Comparison of ENCODE assay signal across 9 cellular contexts in the genomic region with DNA sequence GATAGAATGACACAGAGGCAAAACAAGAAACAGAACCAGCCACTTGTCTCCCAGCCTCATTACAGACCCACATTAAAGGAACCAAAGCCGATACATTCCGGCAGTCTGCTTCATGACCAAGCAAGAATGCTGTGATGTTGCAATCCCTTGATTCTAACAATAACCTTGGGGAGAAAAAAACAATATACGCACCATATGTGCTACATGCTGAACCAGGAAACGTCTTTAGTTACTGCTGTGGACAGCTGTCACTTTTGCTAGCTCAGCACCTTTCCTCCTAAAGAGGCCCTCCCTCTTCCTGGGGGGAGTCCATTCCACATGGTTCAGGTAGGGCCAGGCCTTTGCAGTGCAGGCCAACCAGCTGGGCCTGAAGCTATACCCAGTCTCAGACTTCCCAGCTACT.
DNase-seq lines count a peak whose midpoint lies in the region; ATAC-seq, FAIRE-seq and TF ChIP-seq lines count a peak whose summit lies in the region.
"Had no signal": no experiment of that assay in that cellular context is flagged by ENCODE, and none has a peak within 500 bp of the region (broad histone marks: within the 10 kb centered on the region; RNA-seq: fewer than 3 reads in every experiment).

No MANE protein-coding gene starts in this region.

- in situ Hi-C loops in GM12878 (cut with MboI), result no loop called here

- H3K79me2 ChIP-seq in GM12878 (ENCODE audit: control insufficient read depth, insufficient read depth, low read length), result no peaks in the 10 kb centered on the region

- H2AFZ ChIP-seq in GM12878 (ENCODE audit: control insufficient read depth, low read depth, low read length), result no peak overlapping the region

- RAD21 ChIA-PET in GM12878 (lab: Charles Lee; ENCODE audit: unreplicated experiment), result no interaction called here

- DNase-seq in GM12878 (ENCODE audit: low read depth, low spot score) (no peak), iPS-NIHi11 (ENCODE audit: low spot score) (peak; percentile 19), substantia nigra (lab: John Stamatoyannopoulos, UW) (peak in 15 of 49 donors; percentile 14 to 52 (median 28)), T-helper 9 cell (no peak), NCI-H2081 treated with DMSO at 0.1 percent for 48 hours (lab: John Stamatoyannopoulos, UW) (no peak)
- DNase-seq: activated B cell treated with CpG ODN at 0.5 μM for 24 hours had no signal

- no peak overlapping the region for H3K4me3 ChIP-seq in GM12878

- H3K27ac ChIP-seq in GM12878 (ENCODE audit: control insufficient read depth, insufficient read depth) (no peak overlapping the region), substantia nigra (ENCODE audit: low read depth, low read length, poor library complexity, severe bottlenecking) (peak overlapping the region; percentile 35)

- no peaks in the 10 kb centered on the region for H3K27me3 ChIP-seq in GM12878 (replicated peaks in 1 of 2; ENCODE audit: control insufficient read depth in 2 of 2, insufficient read depth in 2 of 2, low read length in 1 of 2)

- no peak for TF ChIP-seq POLR2A in GM12878 (IDR thresholded peaks at IDR 0.05; ENCODE audit: low read depth, low read length)

- no peak overlapping the region for H3K9ac ChIP-seq in GM12878 (ENCODE audit: control insufficient read depth, insufficient read depth, low read length)

- SMC1A ChIA-PET in GM12878 (lab: Charles Lee; ENCODE audit: uncharacterized antibody, unreplicated experiment), result interaction anchor here (1.0 kb wide), 1 partner anchor 27 kb away, joined by 3 read pairs; no protein-coding TSS in a partner anchor

- H3K4me1 ChIP-seq in GM12878 (ENCODE audit: control insufficient read depth, insufficient read depth, low read length), result no peaks in the 10 kb centered on the region

- ATAC-seq in GM12878, result no peak
- ATAC-seq in HG03139 (IDR thresholded peaks at IDR 0.05; ENCODE audit: unreplicated experiment), result no peak
- ATAC-seq in HG03571 (IDR thresholded peaks at IDR 0.05; ENCODE audit: unreplicated experiment), result no peak

- peaks cover 3% of the 10 kb centered on the region for H3K9me3 ChIP-seq in GM12878 (replicated peaks; ENCODE audit: control insufficient read depth, insufficient read depth, low read length)

- TF ChIP-seq CTCF in GM12878 (IDR thresholded peaks at IDR 0.05 in 2 of 3, conservative IDR thresholded peaks at IDR 0.05 in 1 of 3; ENCODE audit: control insufficient read depth in 2 of 3, extremely low read depth in 1 of 3, insufficient read depth in 1 of 3, low read depth in 3 of 3, low read length in 3 of 3), result no peak

- H4K20me1 ChIP-seq in GM12878 (ENCODE audit: control insufficient read depth, insufficient read depth), result no peaks in the 10 kb centered on the region

- WGBS in GM12878 (ENCODE audit: insufficient coverage, insufficient replicate concordance, low lambda C conversion rate, missing lambda C conversion rate), result 51% methylated on average over 4 of the region's 4 CpGs

- POLR2A ChIA-PET in GM12878 (lab: Charles Lee), result no interaction called here

- TF ChIP-seq EP300 in Ishikawa (IDR thresholded peaks at IDR 0.05; ENCODE audit: borderline replicate concordance) (no peak), GM12878 (IDR thresholded peaks at IDR 0.05; ENCODE audit: borderline replicate concordance in 1 of 2, control insufficient read depth in 1 of 2, low read depth in 2 of 2, low read length in 2 of 2) (no peak)

- peak; percentile 18 for FAIRE-seq in GM12878 (lab: Jason Lieb, UNC)

- intact Hi-C loops in GM12878 (cut with micrococcal nuclease; ENCODE audit: unreplicated experiment), result loop anchor here (5.0 kb wide), 1 partner anchor 41 kb away; no protein-coding TSS in a partner anchor

- CTCF ChIA-PET in GM12878 (lab: Yijun Ruan, JAX), result interaction anchor here (1.2 kb wide), 1 partner anchor 353 kb away, joined by 3 read pairs; no protein-coding TSS in a partner anchor

- H3K36me3 ChIP-seq in GM12878 (ENCODE audit: control insufficient read depth in 2 of 2, insufficient read depth in 2 of 2, low read length in 1 of 2), result no peaks in the 10 kb centered on the region

- TF ChIP-seq RAD21 in Ishikawa (IDR thresholded peaks at IDR 0.05; ENCODE audit: low read depth), result no peak
- TF ChIP-seq RAD21 in GM12878 (IDR thresholded peaks at IDR 0.05; ENCODE audit: insufficient read depth, low read depth, low read length), result no peak

- no TSS peak for BruUV-seq in GM12878 (replicated peaks; lab: Mats Ljungman, UMichigan)

- no peak overlapping the region for H3K4me2 ChIP-seq in GM12878 (ENCODE audit: control insufficient read depth, insufficient read depth)

TF ChIP-seq in Ishikawa, 13 proteins besides CTCF, POLR2A, EP300 and RAD21 (continues in another document):
- TF ChIP-seq, protein P1, sequence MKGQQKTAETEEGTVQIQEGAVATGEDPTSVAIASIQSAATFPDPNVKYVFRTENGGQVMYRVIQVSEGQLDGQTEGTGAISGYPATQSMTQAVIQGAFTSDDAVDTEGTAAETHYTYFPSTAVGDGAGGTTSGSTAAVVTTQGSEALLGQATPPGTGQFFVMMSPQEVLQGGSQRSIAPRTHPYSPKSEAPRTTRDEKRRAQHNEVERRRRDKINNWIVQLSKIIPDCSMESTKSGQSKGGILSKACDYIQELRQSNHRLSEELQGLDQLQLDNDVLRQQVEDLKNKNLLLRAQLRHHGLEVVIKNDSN (IDR thresholded peaks at IDR 0.05), result no peak
- TF ChIP-seq CREB1 (IDR thresholded peaks at IDR 0.05; ENCODE audit: low read depth) (no peak), EGR1 (IDR thresholded peaks at IDR 0.05) (no peak), TEAD4 (IDR thresholded peaks at IDR 0.05) (peak; percentile 58), ZBTB7A (IDR thresholded peaks at IDR 0.05; ENCODE audit: low read depth) (no peak), NFIC (IDR thresholded peaks at IDR 0.05) (no peak), TAF1 (IDR thresholded peaks at IDR 0.05; ENCODE audit: low read depth) (no peak), CEBPB (IDR thresholded peaks at IDR 0.05) (peak; percentile 96)

TF ChIP-seq in GM12878, 131 proteins besides CTCF, POLR2A, EP300 and RAD21:
- TF ChIP-seq SP1 (IDR thresholded peaks at IDR 0.05; ENCODE audit: low read depth, low read length) (no peak), IKZF1 (conservative IDR thresholded peaks at IDR 0.05) (no peak), CHD2 (IDR thresholded peaks at IDR 0.05; ENCODE audit: borderline replicate concordance, low read depth, low read length) (no peak), STAT3 (IDR thresholded peaks at IDR 0.05; ENCODE audit: low read depth, low read length) (no peak), GABPA (IDR thresholded peaks at IDR 0.05; ENCODE audit: low read depth) (no peak), POLR2AphosphoS2 (IDR thresholded peaks at IDR 0.05; ENCODE audit: low read depth, low read length) (no peak), PML (IDR thresholded peaks at IDR 0.05; ENCODE audit: low read length) (no peak), SMAD5 (IDR thresholded peaks at IDR 0.05; ENCODE audit: low read depth) (no peak), MEF2B (IDR thresholded peaks at IDR 0.05; ENCODE audit: partially characterized antibody, poor library complexity, severe bottlenecking) (no peak), PAX5 (IDR thresholded peaks at IDR 0.05; ENCODE audit: borderline replicate concordance, low read depth, low read length) (no peak), NBN (IDR thresholded peaks at IDR 0.05) (no peak)
- TF ChIP-seq, protein P1 (IDR thresholded peaks at IDR 0.05; ENCODE audit: borderline replicate concordance, extremely low read length, insufficient read depth, low read depth, low read length), result no peak
- TF ChIP-seq, protein P2, sequence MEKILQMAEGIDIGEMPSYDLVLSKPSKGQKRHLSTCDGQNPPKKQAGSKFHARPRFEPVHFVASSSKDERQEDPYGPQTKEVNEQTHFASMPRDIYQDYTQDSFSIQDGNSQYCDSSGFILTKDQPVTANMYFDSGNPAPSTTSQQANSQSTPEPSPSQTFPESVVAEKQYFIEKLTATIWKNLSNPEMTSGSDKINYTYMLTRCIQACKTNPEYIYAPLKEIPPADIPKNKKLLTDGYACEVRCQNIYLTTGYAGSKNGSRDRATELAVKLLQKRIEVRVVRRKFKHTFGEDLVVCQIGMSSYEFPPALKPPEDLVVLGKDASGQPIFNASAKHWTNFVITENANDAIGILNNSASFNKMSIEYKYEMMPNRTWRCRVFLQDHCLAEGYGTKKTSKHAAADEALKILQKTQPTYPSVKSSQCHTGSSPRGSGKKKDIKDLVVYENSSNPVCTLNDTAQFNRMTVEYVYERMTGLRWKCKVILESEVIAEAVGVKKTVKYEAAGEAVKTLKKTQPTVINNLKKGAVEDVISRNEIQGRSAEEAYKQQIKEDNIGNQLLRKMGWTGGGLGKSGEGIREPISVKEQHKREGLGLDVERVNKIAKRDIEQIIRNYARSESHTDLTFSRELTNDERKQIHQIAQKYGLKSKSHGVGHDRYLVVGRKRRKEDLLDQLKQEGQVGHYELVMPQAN (conservative IDR thresholded peaks at IDR 0.05), result no peak
